1 cellular context compared by ENCODE assay signal in genomic region chrX:15747626-15748173, GRCh38.
TF ChIP-seq lines count a peak whose summit lies in the region.

No MANE protein-coding gene starts in this region.

TF ChIP-seq in K562, 482 proteins besides CTCF, POLR2A, EP300 and RAD21 (continues in another document):
- no peak for TF ChIP-seq ZNF133 (CRISPR knock-in tag; IDR thresholded peaks at IDR 0.05)
- TF ChIP-seq HOXB6 (CRISPR knock-in tag; IDR thresholded peaks at IDR 0.05; ENCODE audit: borderline replicate concordance): no peak
- no peak for TF ChIP-seq ZNF584 (CRISPR knock-in tag; IDR thresholded peaks at IDR 0.05; ENCODE audit: low read depth)
- TF ChIP-seq HDAC1 (IDR thresholded peaks at IDR 0.05): no peak
- TF ChIP-seq AFF4 (CRISPR knock-in tag; IDR thresholded peaks at IDR 0.05): no peak
- TF ChIP-seq BACH1 (tag; IDR thresholded peaks at IDR 0.05): no peak
- no peak for TF ChIP-seq ELK3 (CRISPR knock-in tag; IDR thresholded peaks at IDR 0.05)
- TF ChIP-seq NFIX (CRISPR knock-in tag; IDR thresholded peaks at IDR 0.05; ENCODE audit: low read depth): no peak
- no peak for TF ChIP-seq ZNF445 (CRISPR knock-in tag; IDR thresholded peaks at IDR 0.05; ENCODE audit: low read depth)
- no peak for TF ChIP-seq SIX5 (IDR thresholded peaks at IDR 0.05; ENCODE audit: borderline replicate concordance in 1 of 2, insufficient read depth in 1 of 2, low read depth in 1 of 2, low read length in 2 of 2)
- 0 out of 2 replicates have a peak, but pooled peaks have one; percentile 52 for TF ChIP-seq MTA3 (IDR thresholded peaks at IDR 0.05; ENCODE audit: borderline replicate concordance)
- no peak for TF ChIP-seq ZMIZ1 (IDR thresholded peaks at IDR 0.05; ENCODE audit: low read depth in 2 of 2, low read length in 2 of 2)
- no peak for TF ChIP-seq GATA2 (CRISPR knock-in tag; IDR thresholded peaks at IDR 0.05)
- peak; percentile 63 for TF ChIP-seq SUPT5H (IDR thresholded peaks at IDR 0.05)
- TF ChIP-seq FOS (IDR thresholded peaks at IDR 0.05; ENCODE audit: extremely low read depth, insufficient read length): no peak
- no peak for TF ChIP-seq HDGF (IDR thresholded peaks at IDR 0.05)
- TF ChIP-seq ZNF277 (CRISPR knock-in tag; IDR thresholded peaks at IDR 0.05; ENCODE audit: borderline replicate concordance): no peak
- TF ChIP-seq, protein P1, sequence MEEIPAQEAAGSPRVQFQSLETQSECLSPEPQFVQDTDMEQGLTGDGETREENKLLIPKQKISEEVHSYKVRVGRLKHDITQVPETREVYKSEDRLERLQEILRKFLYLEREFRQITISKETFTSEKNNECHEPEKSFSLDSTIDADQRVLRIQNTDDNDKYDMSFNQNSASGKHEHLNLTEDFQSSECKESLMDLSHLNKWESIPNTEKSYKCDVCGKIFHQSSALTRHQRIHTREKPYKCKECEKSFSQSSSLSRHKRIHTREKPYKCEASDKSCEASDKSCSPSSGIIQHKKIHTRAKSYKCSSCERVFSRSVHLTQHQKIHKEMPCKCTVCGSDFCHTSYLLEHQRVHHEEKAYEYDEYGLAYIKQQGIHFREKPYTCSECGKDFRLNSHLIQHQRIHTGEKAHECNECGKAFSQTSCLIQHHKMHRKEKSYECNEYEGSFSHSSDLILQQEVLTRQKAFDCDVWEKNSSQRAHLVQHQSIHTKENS (CRISPR knock-in tag; IDR thresholded peaks at IDR 0.05): no peak
- TF ChIP-seq, protein P2, sequence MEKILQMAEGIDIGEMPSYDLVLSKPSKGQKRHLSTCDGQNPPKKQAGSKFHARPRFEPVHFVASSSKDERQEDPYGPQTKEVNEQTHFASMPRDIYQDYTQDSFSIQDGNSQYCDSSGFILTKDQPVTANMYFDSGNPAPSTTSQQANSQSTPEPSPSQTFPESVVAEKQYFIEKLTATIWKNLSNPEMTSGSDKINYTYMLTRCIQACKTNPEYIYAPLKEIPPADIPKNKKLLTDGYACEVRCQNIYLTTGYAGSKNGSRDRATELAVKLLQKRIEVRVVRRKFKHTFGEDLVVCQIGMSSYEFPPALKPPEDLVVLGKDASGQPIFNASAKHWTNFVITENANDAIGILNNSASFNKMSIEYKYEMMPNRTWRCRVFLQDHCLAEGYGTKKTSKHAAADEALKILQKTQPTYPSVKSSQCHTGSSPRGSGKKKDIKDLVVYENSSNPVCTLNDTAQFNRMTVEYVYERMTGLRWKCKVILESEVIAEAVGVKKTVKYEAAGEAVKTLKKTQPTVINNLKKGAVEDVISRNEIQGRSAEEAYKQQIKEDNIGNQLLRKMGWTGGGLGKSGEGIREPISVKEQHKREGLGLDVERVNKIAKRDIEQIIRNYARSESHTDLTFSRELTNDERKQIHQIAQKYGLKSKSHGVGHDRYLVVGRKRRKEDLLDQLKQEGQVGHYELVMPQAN (IDR thresholded peaks at IDR 0.05; ENCODE audit: borderline replicate concordance): no peak
- TF ChIP-seq RBFOX2 (IDR thresholded peaks at IDR 0.05; ENCODE audit: low read depth, low read length): 0 out of 2 replicates have a peak, but pooled peaks have one; percentile 20
- TF ChIP-seq, protein P3, sequence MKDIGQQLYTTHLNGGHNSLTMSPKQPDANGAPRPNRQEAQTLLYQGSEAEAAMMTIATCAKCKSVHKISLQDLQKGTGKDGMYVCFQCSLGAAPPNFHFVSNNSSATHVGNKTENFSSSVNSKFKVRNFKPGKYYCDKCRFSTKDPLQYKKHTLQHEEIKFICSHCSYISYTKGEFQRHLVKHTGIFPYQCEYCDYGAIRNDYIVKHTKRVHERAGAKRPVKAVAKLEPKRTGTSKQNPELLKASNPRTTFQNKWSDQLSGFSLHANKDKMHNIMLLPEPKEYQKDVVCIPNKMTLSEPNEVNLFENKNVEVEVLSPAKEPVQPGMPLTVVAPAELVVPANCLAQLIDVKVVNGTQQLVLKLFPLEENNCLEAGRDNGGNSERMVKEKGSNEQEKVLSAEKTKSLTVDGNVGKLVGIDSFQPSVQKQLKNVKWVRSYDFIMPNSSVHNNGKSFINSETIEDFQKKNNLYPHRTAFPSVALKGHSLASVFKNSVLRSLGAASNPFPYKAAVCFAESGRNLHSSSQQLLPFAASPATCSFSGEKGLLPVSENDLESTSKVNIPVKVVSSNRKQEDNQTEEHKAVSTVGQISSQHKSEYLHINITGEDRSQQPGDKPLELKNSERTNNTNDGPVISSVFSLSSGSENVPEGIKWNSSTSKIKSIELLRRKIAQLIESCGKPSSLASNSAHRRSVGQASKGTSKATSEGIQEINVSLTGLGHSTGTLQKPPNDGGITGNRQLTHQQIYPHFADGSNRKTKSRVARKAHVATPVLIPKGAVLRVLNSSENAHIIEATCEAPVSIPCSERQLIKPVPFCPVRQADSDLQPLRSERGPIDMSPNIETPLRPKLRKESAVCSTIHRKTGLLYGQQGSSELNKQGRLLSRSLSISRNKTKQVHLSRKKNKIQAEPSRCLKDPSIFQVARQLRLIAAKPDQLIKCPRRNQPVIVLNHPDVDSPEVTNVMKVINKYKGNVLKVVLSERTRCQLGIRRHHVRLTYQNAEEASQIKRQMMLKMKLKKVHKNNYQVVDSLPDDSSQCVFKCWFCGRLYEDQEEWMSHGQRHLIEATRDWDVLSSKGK (CRISPR knock-in tag; IDR thresholded peaks at IDR 0.05): no peak
- no peak for TF ChIP-seq DNMT1 (IDR thresholded peaks at IDR 0.05)
- no peak for TF ChIP-seq ZBTB9 (CRISPR knock-in tag; IDR thresholded peaks at IDR 0.05)
- no peak for TF ChIP-seq NR2C2 (CRISPR knock-in tag; IDR thresholded peaks at IDR 0.05)
- TF ChIP-seq NR2C2 (tag; IDR thresholded peaks at IDR 0.05): no peak
- TF ChIP-seq HBP1 (CRISPR knock-in tag; IDR thresholded peaks at IDR 0.05): no peak
- TF ChIP-seq PTBP1 (IDR thresholded peaks at IDR 0.05; ENCODE audit: low read depth, low read length): no peak
- TF ChIP-seq ZNF140 (CRISPR knock-in tag; IDR thresholded peaks at IDR 0.05): no peak
- TF ChIP-seq, protein P4, sequence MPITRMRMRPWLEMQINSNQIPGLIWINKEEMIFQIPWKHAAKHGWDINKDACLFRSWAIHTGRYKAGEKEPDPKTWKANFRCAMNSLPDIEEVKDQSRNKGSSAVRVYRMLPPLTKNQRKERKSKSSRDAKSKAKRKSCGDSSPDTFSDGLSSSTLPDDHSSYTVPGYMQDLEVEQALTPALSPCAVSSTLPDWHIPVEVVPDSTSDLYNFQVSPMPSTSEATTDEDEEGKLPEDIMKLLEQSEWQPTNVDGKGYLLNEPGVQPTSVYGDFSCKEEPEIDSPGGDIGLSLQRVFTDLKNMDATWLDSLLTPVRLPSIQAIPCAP (CRISPR knock-in tag; IDR thresholded peaks at IDR 0.05; ENCODE audit: borderline replicate concordance): no peak
- TF ChIP-seq BCOR (IDR thresholded peaks at IDR 0.05): no peak
- TF ChIP-seq MTA1 (IDR thresholded peaks at IDR 0.05; ENCODE audit: borderline replicate concordance): no peak
- no peak for TF ChIP-seq ZNF512 (tag; IDR thresholded peaks at IDR 0.05)
- TF ChIP-seq SRSF3 (IDR thresholded peaks at IDR 0.05; ENCODE audit: insufficient read depth, low read length): no peak
- TF ChIP-seq CBX2 (IDR thresholded peaks at IDR 0.05; ENCODE audit: insufficient read depth, low read length, poor library complexity, severe bottlenecking): no peak
- TF ChIP-seq BDP1 (IDR thresholded peaks at IDR 0.05; ENCODE audit: insufficient read depth, insufficient read length): no peak
- no peak for TF ChIP-seq RAD51 (IDR thresholded peaks at IDR 0.05; ENCODE audit: borderline replicate concordance, low read depth)
